Comparison of ENCODE assay signal across 22 cellular contexts in genomic region chr1:225958041-225958440, GRCh38. TPM values are rescaled to one million over a fixed set of nuclear protein-coding genes. Genes with fewer than 3 reads are reported as not detected.
DNase-seq lines count a peak whose midpoint lies in the region; ATAC-seq, FAIRE-seq and TF ChIP-seq lines count a peak whose summit lies in the region.
"Had no signal": no experiment of that assay in that cellular context is flagged by ENCODE, and none has a peak within 500 bp of the region (broad histone marks: within the 10 kb centered on the region; RNA-seq: fewer than 3 reads in every experiment).

No MANE protein-coding gene starts in this region.

- H3K9ac ChIP-seq in endodermal cell (ENCODE audit: extremely low read depth, low read length, poor library complexity, severe bottlenecking): no peak overlapping the region
- no peak overlapping the region for H3K9ac ChIP-seq in mesendoderm (ENCODE audit: low read length)

- H3K4me3 Mint-ChIP-seq in natural killer cell treated with Interleukin-12 subunit alpha and Interleukin-12 subunit beta and Interleukin-15 and Interleukin-18, amount 100 ng/mL, for 72 hours: no peak overlapping the region
- H3K4me3 Mint-ChIP-seq in natural killer cell (no peak overlapping the region), endodermal cell (no peak overlapping the region)
- H3K4me3 Mint-ChIP-seq: CD14-positive monocyte; CD4-positive, alpha-beta T cell; HFFc6 had no signal

- H3K4me1 ChIP-seq in endodermal cell (ENCODE audit: control insufficient read depth, insufficient read depth, low read length) (peaks cover 3% of the 10 kb centered on the region), mesendoderm (ENCODE audit: control insufficient read depth, low read depth, low read length) (no peaks in the 10 kb centered on the region)
- H3K4me1 ChIP-seq: HAP-1 had no signal

- no peak for ATAC-seq in natural killer cell treated with Interleukin-12 subunit alpha and Interleukin-12 subunit beta and Interleukin-15 and Interleukin-18, amount 100 ng/mL, for 72 hours
- ATAC-seq in natural killer cell (no peak), GM18517 (IDR thresholded peaks at IDR 0.05; ENCODE audit: unreplicated experiment) (no peak)
- ATAC-seq: GM12878 had no signal

- TF ChIP-seq CTCF in natural killer cell (IDR thresholded peaks at IDR 0.05) (no peak), endodermal cell (conservative IDR thresholded peaks at IDR 0.05) (no peak)

- no peak overlapping the region for H3K4ac ChIP-seq in mesendoderm (ENCODE audit: low read depth, low read length)

- H3K27ac Mint-ChIP-seq in natural killer cell treated with Interleukin-12 subunit alpha and Interleukin-12 subunit beta and Interleukin-15 and Interleukin-18, amount 100 ng/mL, for 72 hours: no peak overlapping the region
- H3K27ac Mint-ChIP-seq in natural killer cell (no peak overlapping the region), endodermal cell (peak overlapping the region; percentile 52)
- H3K27ac Mint-ChIP-seq: CD4-positive, alpha-beta T cell; CD8-positive, alpha-beta memory T cell; HFFc6 had no signal

- no peaks in the 10 kb centered on the region for H3K27me3 ChIP-seq in endodermal cell (ENCODE audit: control insufficient read depth, insufficient read depth, low read length, poor library complexity, severe bottlenecking)
- H3K27me3 ChIP-seq in mesendoderm (ENCODE audit: insufficient read depth, low read length, poor library complexity): no peaks in the 10 kb centered on the region

- no peak overlapping the region for H2BK5ac ChIP-seq in mesendoderm (ENCODE audit: low read length)

- no peak overlapping the region for H2BK120ac ChIP-seq in mesendoderm (ENCODE audit: low read depth, low read length)

- H3K36me3 ChIP-seq in endodermal cell (ENCODE audit: control insufficient read depth, insufficient read depth, low read length) (no peaks in the 10 kb centered on the region), mesendoderm (ENCODE audit: control insufficient read depth, insufficient read depth, low read length) (no peaks in the 10 kb centered on the region)
- H3K36me3 ChIP-seq: HAP-1 had no signal

- no peaks in the 10 kb centered on the region for H3K79me2 ChIP-seq in mesendoderm (ENCODE audit: control insufficient read depth, insufficient read depth, low read length)

- no peaks in the 10 kb centered on the region for H3K9me3 Mint-ChIP-seq in natural killer cell treated with Interleukin-12 subunit alpha and Interleukin-12 subunit beta and Interleukin-15 and Interleukin-18, amount 100 ng/mL, for 72 hours
- no peaks in the 10 kb centered on the region for H3K9me3 Mint-ChIP-seq in natural killer cell
- no peaks in the 10 kb centered on the region for H3K9me3 Mint-ChIP-seq in endodermal cell
- H3K9me3 Mint-ChIP-seq: CD14-positive monocyte; CD4-positive, alpha-beta T cell; CD8-positive, alpha-beta memory T cell; HFFc6 had no signal

- H3K4me3 ChIP-seq in endodermal cell (ENCODE audit: low read length): no peak overlapping the region
- no peak overlapping the region for H3K4me3 ChIP-seq in mesendoderm (ENCODE audit: low read length)
- H3K4me3 ChIP-seq: GM12878, HAP-1 had no signal

- no peak overlapping the region for H3K27ac ChIP-seq in endodermal cell (ENCODE audit: low read depth, low read length)
- H3K27ac ChIP-seq in mesendoderm (ENCODE audit: low read depth, low read length): no peak overlapping the region

- no peaks in the 10 kb centered on the region for H3K36me3 Mint-ChIP-seq in natural killer cell treated with Interleukin-12 subunit alpha and Interleukin-12 subunit beta and Interleukin-15 and Interleukin-18, amount 100 ng/mL, for 72 hours
- no peaks in the 10 kb centered on the region for H3K36me3 Mint-ChIP-seq in natural killer cell
- no peaks in the 10 kb centered on the region for H3K36me3 Mint-ChIP-seq in endodermal cell (ENCODE audit: low read depth)
- H3K36me3 Mint-ChIP-seq: CD14-positive monocyte; CD8-positive, alpha-beta memory T cell had no signal

- H2AK5ac ChIP-seq in mesendoderm (ENCODE audit: low read length): no peak overlapping the region

- H3K79me1 ChIP-seq in mesendoderm (ENCODE audit: low read length): no peaks in the 10 kb centered on the region

- no peaks in the 10 kb centered on the region for H3K9me3 ChIP-seq in endodermal cell (ENCODE audit: control insufficient read depth, low read length)
- H3K9me3 ChIP-seq: HAP-1 had no signal

- no peak overlapping the region for H4K5ac ChIP-seq in mesendoderm (ENCODE audit: low read length)

- FAIRE-seq in HTR-8/SVneo (lab: Jason Lieb, UNC): peak; percentile 23
- FAIRE-seq: D721Med, GM12878, H54 had no signal

- H2BK15ac ChIP-seq in mesendoderm (replicated peaks; ENCODE audit: low read depth): no peak overlapping the region

- peaks cover 8 to 11% of the 10 kb centered on the region in 2 donors for H3K27me3 Mint-ChIP-seq in natural killer cell treated with Interleukin-12 subunit alpha and Interleukin-12 subunit beta and Interleukin-15 and Interleukin-18, amount 100 ng/mL, for 72 hours
- peaks cover 0 to 10% of the 10 kb centered on the region in 2 donors for H3K27me3 Mint-ChIP-seq in natural killer cell (ENCODE audit: low read depth in 2 of 2)
- H3K27me3 Mint-ChIP-seq in endodermal cell (ENCODE audit: insufficient read depth): peaks cover 57% of the 10 kb centered on the region

- no peak overlapping the region for H3K23ac ChIP-seq in mesendoderm (ENCODE audit: low read length)

- WGBS in endodermal cell (ENCODE audit: insufficient coverage in 1 of 2, insufficient read length in 1 of 2), 2 experiments: 55 to 58% methylated on average over 2 to 3 of the region's 3 CpGs
- WGBS in mesendoderm (ENCODE audit: extremely low coverage, insufficient coverage, low lambda C conversion rate): no CpG with 5 or more reads among the region's 3 CpGs

- intact Hi-C loops in natural killer cell (cut with micrococcal nuclease): no loop called here

- no peak overlapping the region for H4K8ac ChIP-seq in mesendoderm (ENCODE audit: low read depth, low read length)

- no peak overlapping the region for H3K18ac ChIP-seq in mesendoderm (ENCODE audit: low read length)

- H3K4me1 Mint-ChIP-seq in natural killer cell treated with Interleukin-12 subunit alpha and Interleukin-12 subunit beta and Interleukin-15 and Interleukin-18, amount 100 ng/mL, for 72 hours (ENCODE audit: low read depth in 2 of 2): peaks cover 0 to 2% of the 10 kb centered on the region in 2 donors
- H3K4me1 Mint-ChIP-seq in natural killer cell (peaks cover 0 to 6% of the 10 kb centered on the region in 2 donors), endodermal cell (peaks cover 9% of the 10 kb centered on the region)

- H3K56ac ChIP-seq in mesendoderm (ENCODE audit: low read length): no peak overlapping the region

- peak; percentile 34 for DNase-seq in natural killer cell treated with Interleukin-12 subunit alpha and Interleukin-12 subunit beta and Interleukin-15 and Interleukin-18, amount 100 ng/mL, for 72 hours (ENCODE audit: low spot score)
- DNase-seq in natural killer cell (no peak), HTR-8/SVneo (ENCODE audit: insufficient read length, low spot score) (no peak), endodermal cell (peak; percentile 78), mesendoderm (no peak)
- DNase-seq: CD4-positive, alpha-beta T cell; CD8-positive, alpha-beta memory T cell; DMS 273 treated with DMSO at 0.1 percent for 48 hours; DMS79; EL; GDM1; GOT3; HFFc6 had no signal

- no peak overlapping the region for H3K4me2 ChIP-seq in mesendoderm (ENCODE audit: low read length)

RNA-seq across cellular contexts. Expression of gene LEFTY2, which starts 17.0 kb away (rescaled TPM):
- not detected for total RNA-seq in natural killer cell treated with Interleukin-12 subunit alpha and Interleukin-12 subunit beta and Interleukin-15 and Interleukin-18, amount 100 ng/mL, for 72 hours
- not detected for total RNA-seq in natural killer cell
- total RNA-seq in endodermal cell: 100 to 1,000 TPM; 272 to 938 TPM
- 318 TPM for polyA plus RNA-seq in endodermal cell (2013, experiment 1 of 2)
- polyA plus RNA-seq in endodermal cell (2013, experiment 2 of 2): 376 TPM
- 11.8 TPM for polyA plus RNA-seq in mesendoderm (2013, experiment 1 of 2)
- polyA plus RNA-seq in mesendoderm (2013, experiment 2 of 2): 13.3 TPM
- total RNA-seq: A172; A673; CD4-positive, alpha-beta T cell; CD8-positive, alpha-beta memory T cell; GM12878; HFFc6 had no signal
- polyA plus RNA-seq: BJ; CD14-positive monocyte; CD8-positive, alpha-beta memory T cell; GM12878 had no signal

RNA-seq across cellular contexts. Expression of gene PYCR2, which starts 34.0 kb away (rescaled TPM):
- 100 to 1,000 TPM; 102 to 127 TPM for total RNA-seq in natural killer cell treated with Interleukin-12 subunit alpha and Interleukin-12 subunit beta and Interleukin-15 and Interleukin-18, amount 100 ng/mL, for 72 hours
- total RNA-seq in natural killer cell (10 to 100 TPM; 57.7 to 74.5 (median 62.6) TPM), endodermal cell (100 to 1,000 TPM in 1 of 2 donors, 10 to 100 TPM in 1; 94.5 to 101 TPM)
- 74.6 TPM for polyA plus RNA-seq in endodermal cell (2013, experiment 1 of 2)
- 71.4 TPM for polyA plus RNA-seq in endodermal cell (2013, experiment 2 of 2)
- polyA plus RNA-seq in mesendoderm (2013, experiment 1 of 2): 94.1 TPM
- polyA plus RNA-seq in mesendoderm (2013, experiment 2 of 2): 95.3 TPM

RNA-seq across cellular contexts. Expression of gene SDE2, which starts 41.1 kb away (rescaled TPM):
- total RNA-seq in natural killer cell treated with Interleukin-12 subunit alpha and Interleukin-12 subunit beta and Interleukin-15 and Interleukin-18, amount 100 ng/mL, for 72 hours: 10 to 100 TPM; 25.5 to 30.4 TPM
- total RNA-seq in natural killer cell: 10 to 100 TPM; 52.5 to 62.7 (median 53.6) TPM
- total RNA-seq in endodermal cell: 10 to 100 TPM; 19.0 to 21.6 TPM
- polyA plus RNA-seq in endodermal cell (2013, experiment 1 of 2): 13.3 TPM
- polyA plus RNA-seq in endodermal cell (2013, experiment 2 of 2): 12.3 TPM
- 12.6 TPM for polyA plus RNA-seq in mesendoderm (2013, experiment 1 of 2)
- 13.0 TPM for polyA plus RNA-seq in mesendoderm (2013, experiment 2 of 2)

Comparison
In these comparisons a context has a peak if more than half of its experiments do, and no peak if none do; other contexts are left out.
1. DNase-seq: peak in natural killer cell treated with Interleukin-12 subunit alpha and Interleukin-12 subunit beta and Interleukin-15 and Interleukin-18, amount 100 ng/mL, for 72 hours (single experiment) and endodermal cell (single experiment); none in natural killer cell (single experiment), HTR-8/SVneo (single experiment) and mesendoderm (single experiment).
2. RNA of gene LEFTY2, which starts 17.0 kb away (total RNA-seq): 272 to 938 TPM in endodermal cell; not detected in natural killer cell treated with Interleukin-12 subunit alpha and Interleukin-12 subunit beta and Interleukin-15 and Interleukin-18, amount 100 ng/mL, for 72 hours and not detected in natural killer cell; every median in the first group is over 100 times any median in the second.